8 cellular contexts compared by ENCODE assay signal in the genomic region with DNA sequence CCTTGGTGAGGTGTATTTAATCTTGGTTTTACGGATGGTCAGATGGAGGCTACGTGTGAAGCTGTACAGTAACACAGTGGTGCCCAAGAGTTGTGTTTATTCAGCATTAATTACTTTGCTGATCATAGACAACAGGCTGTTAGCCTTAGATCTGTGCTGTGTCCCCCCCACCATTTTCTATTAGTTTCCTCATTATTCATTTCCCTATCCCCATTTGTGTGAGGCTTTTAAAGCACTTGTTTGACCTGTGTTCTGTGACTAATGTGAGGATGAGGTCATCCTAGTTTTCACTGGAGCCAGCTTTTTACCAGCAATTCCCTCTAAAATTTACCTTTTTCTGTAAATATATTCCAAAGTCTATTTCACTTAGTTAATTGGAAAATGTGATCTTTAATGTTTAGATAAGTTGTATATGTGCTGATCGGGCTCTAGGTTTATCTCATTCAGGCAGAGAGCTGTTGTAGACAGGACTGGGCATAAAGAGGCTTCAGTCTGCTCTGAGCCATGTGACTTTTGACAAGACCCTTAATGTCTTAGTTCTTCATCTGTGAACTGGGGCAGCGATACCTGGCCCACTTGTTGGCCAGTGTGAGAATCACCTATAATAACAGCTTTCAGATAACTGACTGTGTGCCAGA. TPM values are rescaled to one million over a fixed set of nuclear protein-coding genes. Genes with fewer than 3 reads are reported as not detected.
DNase-seq lines count a peak whose midpoint lies in the region; ATAC-seq, FAIRE-seq and TF ChIP-seq lines count a peak whose summit lies in the region.
"Had no signal": no experiment of that assay in that cellular context is flagged by ENCODE, and none has a peak within 500 bp of the region (broad histone marks: within the 10 kb centered on the region; RNA-seq: fewer than 3 reads in every experiment).

No MANE protein-coding gene starts in this region.

- H3K36me3 ChIP-seq in endothelial cell of umbilical vein (ENCODE audit: control insufficient read depth in 2 of 2, extremely low read depth in 1 of 2, insufficient read depth in 2 of 2, low read length in 2 of 2), result peaks cover 7 to 22% of the 10 kb centered on the region in 2 experiments

- H3K9me3 ChIP-seq in endothelial cell of umbilical vein (replicated peaks; ENCODE audit: control insufficient read depth, insufficient read depth, low read length), result no peaks in the 10 kb centered on the region

- H4K20me1 ChIP-seq in endothelial cell of umbilical vein (replicated peaks; ENCODE audit: control insufficient read depth, extremely low read depth, insufficient read depth, low read length), result peaks cover 11% of the 10 kb centered on the region

- no peak for ATAC-seq in HG03521 (IDR thresholded peaks at IDR 0.05; ENCODE audit: unreplicated experiment)

- H3K27me3 Mint-ChIP-seq in progenitor cell of endocrine pancreas, result no peaks in the 10 kb centered on the region

- no peak overlapping the region for H3K4me3 Mint-ChIP-seq in progenitor cell of endocrine pancreas (ENCODE audit: low read depth)
- H3K4me3 Mint-ChIP-seq: H9 had no signal

- DNase-seq in ELR (ENCODE audit: low read depth) (peak; percentile 66), NCI-H69 (lab: John Stamatoyannopoulos, UW) (peak; percentile 33), endothelial cell of umbilical vein (ENCODE audit: low read depth, low spot score) (peak; percentile 66), progenitor cell of endocrine pancreas (ENCODE audit: low spot score, unreplicated experiment) (no peak), iPS-NIHi11 (ENCODE audit: low spot score) (no peak), NOMO-1 treated with dmso at 0.1 percent for 144 hours (lab: John Stamatoyannopoulos, UW; ENCODE audit: unreplicated experiment) (no peak)
- DNase-seq: H9 had no signal

- FAIRE-seq in endothelial cell of umbilical vein (lab: Jason Lieb, UNC), result peak; percentile 76

- H3K4me1 ChIP-seq in endothelial cell of umbilical vein (ENCODE audit: control insufficient read depth, extremely low read depth, insufficient read depth, low read length), result peaks cover 20% of the 10 kb centered on the region

- no peak overlapping the region for H3K9ac ChIP-seq in endothelial cell of umbilical vein (replicated peaks; ENCODE audit: extremely low read depth, insufficient read depth, low read length)

- peak overlapping the region; percentile 48 for H3K27ac ChIP-seq in endothelial cell of umbilical vein (ENCODE audit: insufficient read depth, low read depth, low read length)

- POLR2A ChIA-PET in endothelial cell of umbilical vein (lab: Charles Lee), result interaction anchor here (0.6 kb wide), 1 partner anchor 162 kb away, joined by 5 read pairs; no protein-coding TSS in a partner anchor

- peaks cover 23% of the 10 kb centered on the region for H3K4me1 Mint-ChIP-seq in progenitor cell of endocrine pancreas (ENCODE audit: low read depth)

- H3K4me3 ChIP-seq in endothelial cell of umbilical vein (replicated peaks in 1 of 3; ENCODE audit: insufficient read depth in 1 of 3, low read depth in 1 of 3, low read length in 3 of 3), result no peak overlapping the region

- dilution Hi-C loops in endothelial cell of umbilical vein (cut with MboI; ENCODE audit: extremely low pct_ligation_motif_present, low sequenced_read_pairs), result no loop called here

- intact Hi-C loops in endothelial cell of umbilical vein (cut with micrococcal nuclease), result no loop called here

- peak overlapping the region; percentile 2 for H3K4me2 ChIP-seq in endothelial cell of umbilical vein (ENCODE audit: insufficient read depth, low read length)

- H3K27me3 ChIP-seq in endothelial cell of umbilical vein (ENCODE audit: control insufficient read depth in 2 of 2, insufficient read depth in 2 of 2, low read length in 2 of 2), result no peaks in the 10 kb centered on the region

- CTCF ChIA-PET in endothelial cell of umbilical vein (lab: Charles Lee), result interaction anchor here (1.0 kb wide), 5 partner anchors 9 to 50 kb away, joined by 3 to 5 read pairs (median 3); a partner anchor contains a TSS

- peaks cover 89% of the 10 kb centered on the region for H3K79me2 ChIP-seq in endothelial cell of umbilical vein (ENCODE audit: control insufficient read depth, insufficient read depth, low read length)

- no peaks in the 10 kb centered on the region for H3K9me1 ChIP-seq in endothelial cell of umbilical vein (replicated peaks; ENCODE audit: control insufficient read depth, extremely low read depth, insufficient read depth, low read length)

- no TSS peak for BruUV-seq in endothelial cell of umbilical vein (replicated peaks; lab: Mats Ljungman, UMichigan)

- TF ChIP-seq CTCF in endothelial cell of umbilical vein (IDR thresholded peaks at IDR 0.05; ENCODE audit: extremely low read depth in 1 of 2, insufficient read depth in 1 of 2, low read depth in 1 of 2, low read length in 2 of 2), result no peak
- TF ChIP-seq CTCF in progenitor cell of endocrine pancreas (IDR thresholded peaks at IDR 0.05; ENCODE audit: unreplicated experiment), result no peak

- H2AFZ ChIP-seq in endothelial cell of umbilical vein (ENCODE audit: low read depth, low read length), result no peak overlapping the region

- no peaks in the 10 kb centered on the region for H3K9me3 Mint-ChIP-seq in progenitor cell of endocrine pancreas (ENCODE audit: low read depth)
- H3K9me3 Mint-ChIP-seq: H9 had no signal

- no peak for TF ChIP-seq POLR2A in endothelial cell of umbilical vein (IDR thresholded peaks at IDR 0.05; ENCODE audit: low read depth, low read length)

- H3K27ac Mint-ChIP-seq in progenitor cell of endocrine pancreas, result peak overlapping the region; percentile 15

- H3K36me3 Mint-ChIP-seq in progenitor cell of endocrine pancreas (ENCODE audit: insufficient read depth), result peaks cover 38% of the 10 kb centered on the region

TF ChIP-seq in endothelial cell of umbilical vein, 7 proteins besides CTCF, POLR2A, EP300 and RAD21:
- TF ChIP-seq GATA2 (IDR thresholded peaks at IDR 0.05; ENCODE audit: insufficient read depth, insufficient read length, low read depth, low read length) (no peak), JUN (IDR thresholded peaks at IDR 0.05; ENCODE audit: borderline replicate concordance, insufficient read depth, insufficient read length, low read depth) (peak; percentile 70), MYC (IDR thresholded peaks at IDR 0.05; ENCODE audit: low read depth, low read length) (no peak), EZH2 (IDR thresholded peaks at IDR 0.05; ENCODE audit: borderline replicate concordance, low read depth, low read length, severe bottlenecking) (no peak), POLR2AphosphoS5 (IDR thresholded peaks at IDR 0.05; ENCODE audit: insufficient read depth, low read depth, low read length) (no peak), FOS (IDR thresholded peaks at IDR 0.05; ENCODE audit: borderline replicate concordance, insufficient read depth, low read length) (peak; percentile 71)
- TF ChIP-seq, protein P1, sequence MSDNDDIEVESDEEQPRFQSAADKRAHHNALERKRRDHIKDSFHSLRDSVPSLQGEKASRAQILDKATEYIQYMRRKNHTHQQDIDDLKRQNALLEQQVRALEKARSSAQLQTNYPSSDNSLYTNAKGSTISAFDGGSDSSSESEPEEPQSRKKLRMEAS (IDR thresholded peaks at IDR 0.05; ENCODE audit: insufficient read depth, insufficient read length), result no peak

RNA-seq across cellular contexts. Expression of a gene that starts 8.4 kb away (rescaled TPM):
- total RNA-seq in endothelial cell of umbilical vein (143 and 150 TPM in 2 replicates), progenitor cell of endocrine pancreas (171 and 177 TPM in 2 replicates)
- 46.4 and 71.6 TPM in 2 replicates for polyA plus RNA-seq in endothelial cell of umbilical vein
- polyA plus RNA-seq in endothelial cell of umbilical vein (2011; cell fraction: cytosol; rRNA removed), result 72.3 and 85.6 TPM in 2 replicates
- 40.4 and 59.9 TPM in 2 replicates for polyA plus RNA-seq in endothelial cell of umbilical vein (2011; cell fraction: nucleus; rRNA removed)
- polyA plus RNA-seq in endothelial cell of umbilical vein (2012), result 143 and 174 TPM in 2 replicates
- polyA minus RNA-seq in endothelial cell of umbilical vein, result 75.8 and 82.4 TPM in 2 replicates
- 52.8 TPM for polyA minus RNA-seq in endothelial cell of umbilical vein (2011; cell fraction: cytosol; rRNA and poly(A)+ RNA removed)
- 27.6 and 36.4 TPM in 2 replicates for polyA minus RNA-seq in endothelial cell of umbilical vein (2011; cell fraction: nucleus; rRNA and poly(A)+ RNA removed)

RNA-seq across cellular contexts. Expression of a gene that starts 30.6 kb away (rescaled TPM):
- total RNA-seq in endothelial cell of umbilical vein (0.31 and 0.60 TPM in 2 replicates), progenitor cell of endocrine pancreas (0.29 and 0.91 TPM in 2 replicates)
- 0.01 and 0.08 TPM in 2 replicates for polyA plus RNA-seq in endothelial cell of umbilical vein
- polyA plus RNA-seq in endothelial cell of umbilical vein (2011; cell fraction: cytosol; rRNA removed), result 0.04 TPM in 1 of 2 replicates, not detected in the other
- 0.22 and 1.7 TPM in 2 replicates for polyA plus RNA-seq in endothelial cell of umbilical vein (2011; cell fraction: nucleus; rRNA removed)
- polyA plus RNA-seq in endothelial cell of umbilical vein (2012), result not detected in 2 replicates
- polyA minus RNA-seq in endothelial cell of umbilical vein, result 0.23 TPM in 1 of 2 replicates, not detected in the other
- not detected for polyA minus RNA-seq in endothelial cell of umbilical vein (2011; cell fraction: cytosol; rRNA and poly(A)+ RNA removed)
- polyA minus RNA-seq in endothelial cell of umbilical vein (2011; cell fraction: nucleus; rRNA and poly(A)+ RNA removed), result 0.87 TPM in 1 of 2 replicates, not detected in the other

Comparison
In these comparisons a context has a peak if more than half of its experiments do, and no peak if none do; other contexts are left out.
1. DNase-seq: peak in ELR (single experiment), NCI-H69 (single experiment) and endothelial cell of umbilical vein (single experiment); none in progenitor cell of endocrine pancreas (single experiment), iPS-NIHi11 (single experiment) and NOMO-1 treated with dmso at 0.1 percent for 144 hours (single experiment).